ENCODE assay signal across 1 cellular context in the genomic region with DNA sequence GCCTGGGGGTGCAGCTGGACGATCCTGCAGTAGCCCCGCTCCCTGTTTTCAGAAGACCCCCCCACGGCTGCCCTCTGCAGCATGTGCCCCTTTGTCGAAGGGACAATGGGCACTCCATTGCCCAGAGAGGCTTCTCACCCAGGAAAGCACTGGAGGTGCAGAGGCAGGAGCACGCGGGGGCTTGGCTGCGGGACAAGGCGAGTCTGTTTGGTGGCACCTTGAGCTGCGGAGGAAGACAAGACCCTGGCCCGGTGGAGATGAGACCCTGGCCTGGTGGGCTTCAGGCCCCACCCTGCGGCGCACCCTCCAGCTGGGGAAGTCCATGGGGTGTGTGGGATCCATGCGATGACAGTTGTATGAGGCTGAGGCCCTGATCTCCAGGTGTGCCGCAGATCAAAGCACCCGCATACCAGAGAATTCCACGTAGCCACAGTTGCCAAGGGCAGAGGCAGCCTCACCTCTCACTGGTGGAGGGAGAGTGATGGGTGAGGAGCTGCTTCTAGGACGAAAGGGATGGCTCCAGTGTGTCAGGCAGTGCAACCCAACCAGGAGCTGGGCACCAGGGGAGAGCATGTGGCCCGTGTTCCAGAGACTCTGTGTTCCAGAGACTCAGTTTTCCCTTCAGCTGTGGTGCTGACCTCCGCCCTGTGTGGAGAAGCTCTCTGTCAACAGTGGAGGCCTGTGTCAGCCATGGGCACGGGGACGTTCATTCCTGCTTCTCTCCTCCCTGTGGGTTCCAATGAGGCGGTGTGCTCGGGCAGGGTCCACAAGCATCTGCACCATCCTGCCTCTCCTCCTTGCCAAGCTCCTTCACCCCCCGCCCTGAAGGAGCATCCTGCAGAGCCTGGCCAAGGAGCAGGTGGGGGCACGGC.
TF ChIP-seq lines count a peak whose summit lies in the region.

No MANE protein-coding gene starts in this region.

TF ChIP-seq in WTC11, 78 proteins besides CTCF, POLR2A, EP300 and RAD21 (continued from another document):
- TF ChIP-seq, protein P1, sequence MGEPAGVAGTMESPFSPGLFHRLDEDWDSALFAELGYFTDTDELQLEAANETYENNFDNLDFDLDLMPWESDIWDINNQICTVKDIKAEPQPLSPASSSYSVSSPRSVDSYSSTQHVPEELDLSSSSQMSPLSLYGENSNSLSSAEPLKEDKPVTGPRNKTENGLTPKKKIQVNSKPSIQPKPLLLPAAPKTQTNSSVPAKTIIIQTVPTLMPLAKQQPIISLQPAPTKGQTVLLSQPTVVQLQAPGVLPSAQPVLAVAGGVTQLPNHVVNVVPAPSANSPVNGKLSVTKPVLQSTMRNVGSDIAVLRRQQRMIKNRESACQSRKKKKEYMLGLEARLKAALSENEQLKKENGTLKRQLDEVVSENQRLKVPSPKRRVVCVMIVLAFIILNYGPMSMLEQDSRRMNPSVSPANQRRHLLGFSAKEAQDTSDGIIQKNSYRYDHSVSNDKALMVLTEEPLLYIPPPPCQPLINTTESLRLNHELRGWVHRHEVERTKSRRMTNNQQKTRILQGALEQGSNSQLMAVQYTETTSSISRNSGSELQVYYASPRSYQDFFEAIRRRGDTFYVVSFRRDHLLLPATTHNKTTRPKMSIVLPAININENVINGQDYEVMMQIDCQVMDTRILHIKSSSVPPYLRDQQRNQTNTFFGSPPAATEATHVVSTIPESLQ (CRISPR knock-in tag; IDR thresholded peaks at IDR 0.05): no peak
- TF ChIP-seq CREM (CRISPR knock-in tag; IDR thresholded peaks at IDR 0.05): no peak
